ENCODE assay signal across 2 cellular contexts in genomic region chr9:122506964-122507363, GRCh38.
TF ChIP-seq lines count a peak whose summit lies in the region.

No MANE protein-coding gene starts in this region.

TF ChIP-seq in HepG2, 621 proteins besides CTCF, POLR2A, EP300 and RAD21:
- peak; percentile 56 for TF ChIP-seq NR2F6 (IDR thresholded peaks at IDR 0.05)
- TF ChIP-seq NR2F6 (CRISPR knock-in tag; IDR thresholded peaks at IDR 0.05) = no peak
- TF ChIP-seq NR2F2 (IDR thresholded peaks at IDR 0.05; ENCODE audit: borderline replicate concordance, low read depth) = 0 out of 2 replicates have a peak, but pooled peaks have one; percentile 26
- peak; percentile 86 for TF ChIP-seq SRF (IDR thresholded peaks at IDR 0.05; ENCODE audit: low read depth, low read length)
- TF ChIP-seq HDAC2 (CRISPR knock-in tag; IDR thresholded peaks at IDR 0.05) = no peak
- TF ChIP-seq HHEX (CRISPR knock-in tag; IDR thresholded peaks at IDR 0.05) = peak; percentile 50; the same call in 1 of the 2 replicates

TF ChIP-seq in endothelial cell of umbilical vein, 7 proteins besides CTCF, POLR2A, EP300 and RAD21:
- TF ChIP-seq MYC (IDR thresholded peaks at IDR 0.05; ENCODE audit: low read depth, low read length) = no peak
